29 cellular contexts compared by ENCODE assay signal in genomic region chr18:79559121-79559835, GRCh38.
DNase-seq lines count a peak whose midpoint lies in the region; ATAC-seq and TF ChIP-seq lines count a peak whose summit lies in the region.
"Had no signal": no experiment of that assay in that cellular context is flagged by ENCODE, and none has a peak within 500 bp of the region (broad histone marks: within the 10 kb centered on the region; RNA-seq: fewer than 3 reads in every experiment).

No MANE protein-coding gene starts in this region.

- no peak overlapping the region for H3K4me2 ChIP-seq in PC-3 (ENCODE audit: low read length)
- H3K4me2 ChIP-seq: PC-9 had no signal

- H3K27me3 ChIP-seq in endodermal cell (ENCODE audit: control insufficient read depth, insufficient read depth, low read length, poor library complexity, severe bottlenecking), result no peaks in the 10 kb centered on the region
- no peaks in the 10 kb centered on the region for H3K27me3 ChIP-seq in aorta (ENCODE audit: control insufficient read depth in 1 of 2, insufficient read depth in 2 of 2, low read length in 1 of 2)
- H3K27me3 ChIP-seq in PC-3 (ENCODE audit: low read length), result peaks cover 15% of the 10 kb centered on the region
- H3K27me3 ChIP-seq: BE2C, MG63, SJCRH30 had no signal

- H3K79me2 ChIP-seq in PC-3 (ENCODE audit: low read length), result no peaks in the 10 kb centered on the region

- TF ChIP-seq CTCF in endodermal cell (conservative IDR thresholded peaks at IDR 0.05), result no peak
- TF ChIP-seq CTCF in osteocyte (IDR thresholded peaks at IDR 0.05), result no peak
- TF ChIP-seq CTCF in PC-3 (conservative IDR thresholded peaks at IDR 0.05; ENCODE audit: low read depth, low read length), result no peak

- no peak overlapping the region for H3K4me3 ChIP-seq in endodermal cell (ENCODE audit: low read length)
- H3K4me3 ChIP-seq in aorta (ENCODE audit: low read length in 2 of 2), result no peak overlapping the region
- H3K4me3 ChIP-seq in PC-3 (ENCODE audit: low read length), result no peak overlapping the region
- H3K4me3 ChIP-seq: MG63, PC-9, SJCRH30 had no signal

- H3K27me3 Mint-ChIP-seq in activated naive CD4-positive, alpha-beta T cell treated with anti-CD3 and anti-CD28 coated beads, Interleukin-2, amount 10 ng/mL, durations not matched to agents 7 days and 5 days, result peaks cover 4% of the 10 kb centered on the region
- H3K27me3 Mint-ChIP-seq in activated naive CD4-positive, alpha-beta T cell treated with anti-CD3 and anti-CD28 coated beads for 36 hours (ENCODE audit: low read depth), result no peaks in the 10 kb centered on the region
- H3K27me3 Mint-ChIP-seq in endodermal cell (ENCODE audit: insufficient read depth) (no peaks in the 10 kb centered on the region), osteocyte (ENCODE audit: unreplicated experiment) (peaks cover 7% of the 10 kb centered on the region)

- peak; percentile 22 for ATAC-seq in aorta (ENCODE audit: low FRiP score)
- ATAC-seq in stimulated activated effector memory CD8-positive, alpha-beta T cell treated with anti-CD3 and anti-CD28 coated beads, Interleukin-12 subunit alpha, Interleukin-12 subunit beta, amount 100 ng/mL, for 72 hours, result no peak
- no peak for ATAC-seq in PC-3
- ATAC-seq: Right ventricle myocardium inferior had no signal

- H3K9ac ChIP-seq in endodermal cell (ENCODE audit: extremely low read depth, low read length, poor library complexity, severe bottlenecking), result no peak overlapping the region
- no peak overlapping the region for H3K9ac ChIP-seq in PC-3 (ENCODE audit: low read length)

- no peaks in the 10 kb centered on the region for H3K9me2 ChIP-seq in PC-3 (replicated peaks; ENCODE audit: low read length)

- H3K27ac Mint-ChIP-seq in activated naive CD4-positive, alpha-beta T cell treated with anti-CD3 and anti-CD28 coated beads, Interleukin-2, amount 10 ng/mL, durations not matched to agents 7 days and 5 days, result peak overlapping the region; percentile 56
- H3K27ac Mint-ChIP-seq in activated naive CD4-positive, alpha-beta T cell treated with anti-CD3 and anti-CD28 coated beads for 36 hours, result no peak overlapping the region
- H3K27ac Mint-ChIP-seq in endodermal cell, result no peak overlapping the region
- no peak overlapping the region for H3K27ac Mint-ChIP-seq in osteocyte (ENCODE audit: unreplicated experiment)
- H3K27ac Mint-ChIP-seq in stimulated activated effector memory CD8-positive, alpha-beta T cell treated with anti-CD3 and anti-CD28 coated beads, Interleukin-12 subunit alpha, Interleukin-12 subunit beta, amount 100 ng/mL, for 72 hours, result no peak overlapping the region

- intact Hi-C loops in activated naive CD4-positive, alpha-beta T cell treated with anti-CD3 and anti-CD28 coated beads for 36 hours (cut with micrococcal nuclease), result no loop called here
- intact Hi-C loops in aorta (cut with DNase I) (no loop called here), PC-3 (cut with micrococcal nuclease) (no loop called here)

- CTCF ChIA-PET in activated naive CD4-positive, alpha-beta T cell treated with anti-CD3 and anti-CD28 coated beads, Interleukin-2, amount 10 ng/mL, durations not matched to agents 7 days and 5 days (lab: Charles Lee), result no interaction called here
- CTCF ChIA-PET in activated naive CD4-positive, alpha-beta T cell treated with anti-CD3 and anti-CD28 coated beads for 36 hours (lab: Charles Lee), result no interaction called here
- CTCF ChIA-PET in PC-3 (lab: Charles Lee), result no interaction called here

- no peaks in the 10 kb centered on the region for H4K20me1 ChIP-seq in PC-3 (ENCODE audit: low read length)

- H3K4me3 Mint-ChIP-seq in activated naive CD4-positive, alpha-beta T cell treated with anti-CD3 and anti-CD28 coated beads, Interleukin-2, amount 10 ng/mL, durations not matched to agents 7 days and 5 days, result no peak overlapping the region
- no peak overlapping the region for H3K4me3 Mint-ChIP-seq in activated naive CD4-positive, alpha-beta T cell treated with anti-CD3 and anti-CD28 coated beads for 36 hours
- H3K4me3 Mint-ChIP-seq in endodermal cell (no peak overlapping the region), osteocyte (ENCODE audit: unreplicated experiment) (no peak overlapping the region)
- H3K4me3 Mint-ChIP-seq in stimulated activated effector memory CD8-positive, alpha-beta T cell treated with anti-CD3 and anti-CD28 coated beads, Interleukin-12 subunit alpha, Interleukin-12 subunit beta, amount 100 ng/mL, for 72 hours, result no peak overlapping the region

- H3K4me1 ChIP-seq in endodermal cell (ENCODE audit: control insufficient read depth, insufficient read depth, low read length), result no peaks in the 10 kb centered on the region
- no peaks in the 10 kb centered on the region for H3K4me1 ChIP-seq in aorta (ENCODE audit: control insufficient read depth in 1 of 2, insufficient read depth in 2 of 2, low read length in 2 of 2)
- no peaks in the 10 kb centered on the region for H3K4me1 ChIP-seq in PC-3 (ENCODE audit: insufficient read depth, low read length)
- H3K4me1 ChIP-seq: BE2C, SJCRH30 had no signal

- no peaks in the 10 kb centered on the region for H3K36me3 Mint-ChIP-seq in activated naive CD4-positive, alpha-beta T cell treated with anti-CD3 and anti-CD28 coated beads, Interleukin-2, amount 10 ng/mL, durations not matched to agents 7 days and 5 days
- no peaks in the 10 kb centered on the region for H3K36me3 Mint-ChIP-seq in activated naive CD4-positive, alpha-beta T cell treated with anti-CD3 and anti-CD28 coated beads for 36 hours (ENCODE audit: low read depth)
- no peaks in the 10 kb centered on the region for H3K36me3 Mint-ChIP-seq in endodermal cell (ENCODE audit: low read depth)
- H3K36me3 Mint-ChIP-seq in osteocyte (ENCODE audit: unreplicated experiment), result no peaks in the 10 kb centered on the region
- H3K36me3 Mint-ChIP-seq in stimulated activated effector memory CD8-positive, alpha-beta T cell treated with anti-CD3 and anti-CD28 coated beads, Interleukin-12 subunit alpha, Interleukin-12 subunit beta, amount 100 ng/mL, for 72 hours, result no peaks in the 10 kb centered on the region

- H3K9me3 Mint-ChIP-seq in activated naive CD4-positive, alpha-beta T cell treated with anti-CD3 and anti-CD28 coated beads, Interleukin-2, amount 10 ng/mL, durations not matched to agents 7 days and 5 days, result peaks cover 2% of the 10 kb centered on the region
- no peaks in the 10 kb centered on the region for H3K9me3 Mint-ChIP-seq in activated naive CD4-positive, alpha-beta T cell treated with anti-CD3 and anti-CD28 coated beads for 36 hours
- peaks cover 4% of the 10 kb centered on the region for H3K9me3 Mint-ChIP-seq in endodermal cell
- H3K9me3 Mint-ChIP-seq in osteocyte (ENCODE audit: unreplicated experiment), result no peaks in the 10 kb centered on the region
- no peaks in the 10 kb centered on the region for H3K9me3 Mint-ChIP-seq in stimulated activated effector memory CD8-positive, alpha-beta T cell treated with anti-CD3 and anti-CD28 coated beads, Interleukin-12 subunit alpha, Interleukin-12 subunit beta, amount 100 ng/mL, for 72 hours

- H3K27ac ChIP-seq in endodermal cell (ENCODE audit: low read depth, low read length) (no peak overlapping the region), aorta (ENCODE audit: low read depth in 1 of 2, low read length in 2 of 2) (no peak overlapping the region), PC-3 (ENCODE audit: low read length) (no peak overlapping the region)
- H3K27ac ChIP-seq: PC-9, SJCRH30 had no signal

- DNase-seq in activated naive CD4-positive, alpha-beta T cell treated with anti-CD3 and anti-CD28 coated beads, Interleukin-2, amount 10 ng/mL, durations not matched to agents 7 days and 5 days, result no peak
- DNase-seq in activated naive CD4-positive, alpha-beta T cell treated with anti-CD3 and anti-CD28 coated beads for 36 hours, result no peak
- DNase-seq in endodermal cell, result peak; percentile 21
- DNase-seq in osteocyte (ENCODE audit: extremely low spot score, unreplicated experiment), result peak; percentile 68
- peak in 1 of 2 donors; percentile 54 for DNase-seq in aorta
- DNase-seq in stimulated activated effector memory CD8-positive, alpha-beta T cell treated with anti-CD3 and anti-CD28 coated beads, Interleukin-12 subunit alpha, Interleukin-12 subunit beta, amount 100 ng/mL, for 72 hours (ENCODE audit: low spot score in 2 of 2), result no peak
- no peak for DNase-seq in HuH-7.5 (ENCODE audit: low spot score)
- DNase-seq in PC-3, result no peak
- DNase-seq: 8988T; ACHN; BE2C; Calu3; DMS79 treated with DMSO at 0.1 percent for 48 hours; GF-D8; H7; IMR-90; KG1; MG63; NCI-H1105 treated with DMSO at 0.1 percent for 48 hours; NCI-H146; NCI-H1930; NCI-H2107; NCI-H446; NCI-H524 treated with DMSO at 0.1 percent for 48 hours; NCI-H774; NK-92 treated with Interleukin-12 subunit alpha and Interleukin-12 subunit beta, amount 100 ng/mL, for 24 hours; PC-9; SJCRH30 had no signal

- H3K36me3 ChIP-seq in endodermal cell (ENCODE audit: control insufficient read depth, insufficient read depth, low read length), result no peaks in the 10 kb centered on the region
- H3K36me3 ChIP-seq in aorta (ENCODE audit: control insufficient read depth in 1 of 2, insufficient read depth in 2 of 2, low read length in 1 of 2), result no peaks in the 10 kb centered on the region
- H3K36me3 ChIP-seq in PC-3 (ENCODE audit: low read depth, low read length), result no peaks in the 10 kb centered on the region
- H3K36me3 ChIP-seq: BE2C, MG63, SJCRH30 had no signal

- POLR2A ChIA-PET in PC-3 (lab: Charles Lee; ENCODE audit: unreplicated experiment), result no interaction called here

- 93 to 98% methylated on average over 18 to 32 of the region's 32 CpGs for WGBS in endodermal cell (ENCODE audit: insufficient coverage in 1 of 2, insufficient read length in 1 of 2), 2 experiments
- 97 to 98% methylated on average over 32 of the region's 32 CpGs for WGBS in aorta, 2 donors

- BruUV-seq in PC-3 (replicated peaks; lab: Mats Ljungman, UMichigan), result no TSS peak

- H3K9me3 ChIP-seq in endodermal cell (ENCODE audit: control insufficient read depth, low read length), result no peaks in the 10 kb centered on the region
- no peaks in the 10 kb centered on the region for H3K9me3 ChIP-seq in aorta (ENCODE audit: control insufficient read depth, low read length)
- H3K9me3 ChIP-seq in PC-3 (ENCODE audit: low read length), result no peaks in the 10 kb centered on the region
- H3K9me3 ChIP-seq: BE2C, MG63, SJCRH30 had no signal

- H3F3A ChIP-seq in PC-3 (ENCODE audit: low read length, unreplicated experiment), result no peaks in the 10 kb centered on the region

- H3K4me1 Mint-ChIP-seq in activated naive CD4-positive, alpha-beta T cell treated with anti-CD3 and anti-CD28 coated beads, Interleukin-2, amount 10 ng/mL, durations not matched to agents 7 days and 5 days, result no peaks in the 10 kb centered on the region
- no peaks in the 10 kb centered on the region for H3K4me1 Mint-ChIP-seq in activated naive CD4-positive, alpha-beta T cell treated with anti-CD3 and anti-CD28 coated beads for 36 hours (ENCODE audit: low read depth)
- H3K4me1 Mint-ChIP-seq in endodermal cell (no peaks in the 10 kb centered on the region), osteocyte (ENCODE audit: unreplicated experiment) (peaks cover 15% of the 10 kb centered on the region)
- H3K4me1 Mint-ChIP-seq in stimulated activated effector memory CD8-positive, alpha-beta T cell treated with anti-CD3 and anti-CD28 coated beads, Interleukin-12 subunit alpha, Interleukin-12 subunit beta, amount 100 ng/mL, for 72 hours, result peaks cover 7% of the 10 kb centered on the region

- H2AFZ ChIP-seq in PC-3 (ENCODE audit: low read length), result no peak overlapping the region
- H2AFZ ChIP-seq: PC-9 had no signal

Comparison
In these comparisons a context has a peak if more than half of its experiments do, and no peak if none do; other contexts are left out.
1. DNase-seq: peak in endodermal cell (single experiment) and osteocyte (single experiment); none in activated naive CD4-positive, alpha-beta T cell treated with anti-CD3 and anti-CD28 coated beads, Interleukin-2, amount 10 ng/mL, durations not matched to agents 7 days and 5 days (single experiment), activated naive CD4-positive, alpha-beta T cell treated with anti-CD3 and anti-CD28 coated beads for 36 hours (single experiment), stimulated activated effector memory CD8-positive, alpha-beta T cell treated with anti-CD3 and anti-CD28 coated beads, Interleukin-12 subunit alpha, Interleukin-12 subunit beta, amount 100 ng/mL, for 72 hours (0 of 2), HuH-7.5 (single experiment) and PC-3 (single experiment).